10 cellular contexts compared by ENCODE assay signal in the genomic region with DNA sequence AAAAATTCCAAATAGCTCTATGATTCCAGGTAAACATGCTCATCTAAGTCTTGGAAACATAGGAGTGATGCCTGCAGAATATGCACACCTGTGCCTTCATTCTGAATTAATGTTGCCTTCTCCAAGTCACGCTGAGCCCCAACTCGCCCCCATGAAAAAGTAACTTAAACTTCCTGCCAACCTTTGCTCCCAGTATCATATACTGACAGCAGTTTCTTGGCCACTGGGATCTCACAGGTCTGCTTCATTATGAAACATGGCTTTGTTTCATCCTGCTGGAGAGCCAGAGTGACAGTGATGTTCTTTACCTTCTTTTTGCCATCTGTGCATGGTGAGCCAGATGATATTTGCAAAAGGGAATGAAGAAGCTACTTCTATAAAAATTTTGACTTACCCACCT. TPM values are rescaled to one million over a fixed set of nuclear protein-coding genes. Genes with fewer than 3 reads are reported as not detected.
DNase-seq lines count a peak whose midpoint lies in the region; ATAC-seq and TF ChIP-seq lines count a peak whose summit lies in the region.
"Had no signal": no experiment of that assay in that cellular context is flagged by ENCODE, and none has a peak within 500 bp of the region (broad histone marks: within the 10 kb centered on the region; RNA-seq: fewer than 3 reads in every experiment).

No MANE protein-coding gene starts in this region.

- no peak overlapping the region for H2BK15ac ChIP-seq in mesenchymal stem cell (ENCODE audit: low read depth, poor library complexity, severe bottlenecking)

- no peak overlapping the region for H4K8ac ChIP-seq in mesenchymal stem cell (ENCODE audit: low read length)

- H2AK5ac ChIP-seq in mesenchymal stem cell (ENCODE audit: low read length, severe bottlenecking) = no peak overlapping the region

- peaks cover 22% of the 10 kb centered on the region for H3K79me1 ChIP-seq in mesenchymal stem cell (replicated peaks; ENCODE audit: low read length, poor library complexity, severe bottlenecking)

- no peak for TF ChIP-seq POLR2A in vagina (IDR thresholded peaks at IDR 0.05)

- H3K4ac ChIP-seq in mesenchymal stem cell (ENCODE audit: low read depth in 1 of 2, low read length in 2 of 2) = no peak overlapping the region

- H3K23ac ChIP-seq in mesenchymal stem cell (ENCODE audit: low read length in 2 of 2) = no peak overlapping the region

- peaks cover 0 to 7% (median 0%) of the 10 kb centered on the region in 11 donors for H3K9me3 ChIP-seq in heart right ventricle
- no peaks in the 10 kb centered on the region for H3K9me3 ChIP-seq in mesenchymal stem cell (ENCODE audit: control insufficient read depth, low read length)
- no peaks in the 10 kb centered on the region for H3K9me3 ChIP-seq in vagina

- peak overlapping the region in 9 of 10 donors; percentile 29 to 95 (median 60) for H3K27ac ChIP-seq in heart right ventricle
- H3K27ac ChIP-seq in mesenchymal stem cell (ENCODE audit: low read length, poor library complexity, severe bottlenecking) = peak overlapping the region; percentile 86
- peak overlapping the region; percentile 79 for H3K27ac ChIP-seq in vagina
- H3K27ac ChIP-seq in substantia nigra (ENCODE audit: low read depth, low read length, poor library complexity, severe bottlenecking) = no peak overlapping the region
- H3K27ac ChIP-seq: parathyroid adenoma had no signal

- TF ChIP-seq CTCF in heart right ventricle (IDR thresholded peaks at IDR 0.05) = no peak
- no peak for TF ChIP-seq CTCF in vagina (IDR thresholded peaks at IDR 0.05)

- no peak overlapping the region for H3K18ac ChIP-seq in mesenchymal stem cell (ENCODE audit: low read depth in 1 of 2, low read length in 2 of 2)

- H3K9ac ChIP-seq in mesenchymal stem cell (ENCODE audit: low read length) = no peak overlapping the region
- H3K9ac ChIP-seq: parathyroid adenoma had no signal

- H2AFZ ChIP-seq in mesenchymal stem cell (ENCODE audit: low read depth, low read length) = no peak overlapping the region
- H2AFZ ChIP-seq: parathyroid adenoma had no signal

- no peak overlapping the region for H4K91ac ChIP-seq in mesenchymal stem cell (ENCODE audit: low read length)

- no peak overlapping the region for H2BK12ac ChIP-seq in mesenchymal stem cell (ENCODE audit: low read length in 2 of 2)

- intact Hi-C loops in heart right ventricle (cut with DNase I) = loop anchor here in 1 of 10 donors (5.0 kb wide), 1 partner anchor 71 kb away; no protein-coding TSS in a partner anchor
- intact Hi-C loops in left ventricle myocardium superior (cut with micrococcal nuclease) = no loop called here
- intact Hi-C loops in vagina (cut with DNase I) = no loop called here

- no peaks in the 10 kb centered on the region for H3K27me3 ChIP-seq in heart right ventricle
- H3K27me3 ChIP-seq in mesenchymal stem cell (ENCODE audit: control insufficient read depth in 1 of 2, insufficient read depth in 1 of 2, low read length in 2 of 2) = no peaks in the 10 kb centered on the region
- no peaks in the 10 kb centered on the region for H3K27me3 ChIP-seq in vagina

- no peak overlapping the region for H2BK120ac ChIP-seq in mesenchymal stem cell (ENCODE audit: low read depth, low read length)

- ATAC-seq in heart right ventricle = no peak
- ATAC-seq in left ventricle myocardium superior = no peak
- no peak for ATAC-seq in GM18519 (IDR thresholded peaks at IDR 0.05; ENCODE audit: low FRiP score, unreplicated experiment)

- DNase-seq in heart right ventricle (no peak), left ventricle myocardium superior (no peak), cerebellar cortex (ENCODE audit: low spot score) (peak; percentile 50), mesenchymal stem cell (no peak), vagina (ENCODE audit: extremely low spot score in 2 of 2) (no peak), substantia nigra (lab: John Stamatoyannopoulos, UW) (no peak)
- DNase-seq in stimulated activated CD4-positive, alpha-beta T cell treated with anti-CD3 and anti-CD28 coated beads, Interleukin-1b, Interleukin-23, amount 100 ng/mL, for 48 hours = no peak
- DNase-seq: activated CD4-positive, alpha-beta T cell treated with anti-CD3 and anti-CD28 coated beads, Interleukin-2, amount 50 U/mL, for 48 hours had no signal

- H3K14ac ChIP-seq in mesenchymal stem cell (ENCODE audit: low read length in 2 of 2) = no peak overlapping the region

- peaks cover 0 to 25% (median 3%) of the 10 kb centered on the region in 9 donors for H3K36me3 ChIP-seq in heart right ventricle
- H3K36me3 ChIP-seq in mesenchymal stem cell (ENCODE audit: control insufficient read depth in 1 of 2, insufficient read depth in 2 of 2, low read depth in 1 of 2, low read length in 2 of 2) = peaks cover 0 to 7% of the 10 kb centered on the region in 2 experiments
- H3K36me3 ChIP-seq in vagina = no peaks in the 10 kb centered on the region

- 71 to 73% methylated on average over 2 of the region's 2 CpGs for WGBS in heart right ventricle, 2 donors
- WGBS in mesenchymal stem cell = 92% methylated on average over 2 of the region's 2 CpGs

- H3K4me1 ChIP-seq in heart right ventricle (peaks cover 27 to 99% (median 76%) of the 10 kb centered on the region in 9 donors), mesenchymal stem cell (ENCODE audit: control insufficient read depth, insufficient read depth, low read depth, low read length) (peaks cover 26% of the 10 kb centered on the region), vagina (peaks cover 22% of the 10 kb centered on the region)
- H3K4me1 ChIP-seq: parathyroid adenoma had no signal

- H2BK5ac ChIP-seq in mesenchymal stem cell (ENCODE audit: low read depth, low read length, poor library complexity, severe bottlenecking) = peak overlapping the region; percentile 50

- H3K4me2 ChIP-seq in mesenchymal stem cell (ENCODE audit: low read length, poor library complexity, severe bottlenecking) = no peak overlapping the region

- H3K4me3 ChIP-seq in heart right ventricle (no peak overlapping the region), mesenchymal stem cell (ENCODE audit: insufficient read depth in 1 of 2, low read depth in 1 of 2, low read length in 2 of 2) (no peak overlapping the region), vagina (no peak overlapping the region)

RNA-seq across cellular contexts. Expression of a gene that starts 34.9 kb away (rescaled TPM):
- total RNA-seq in heart right ventricle (100 to 1,000 TPM; 522 to 816 (median 606) TPM), left ventricle myocardium superior (808 TPM), vagina (176 TPM)
- polyA plus RNA-seq in heart right ventricle = 100 to 1,000 TPM; 119 to 363 TPM
- polyA plus RNA-seq in mesenchymal stem cell (2013, experiment 1 of 2) = 6.7 TPM
- 5.9 TPM for polyA plus RNA-seq in mesenchymal stem cell (2013, experiment 2 of 2)
